In the genomic region with DNA sequence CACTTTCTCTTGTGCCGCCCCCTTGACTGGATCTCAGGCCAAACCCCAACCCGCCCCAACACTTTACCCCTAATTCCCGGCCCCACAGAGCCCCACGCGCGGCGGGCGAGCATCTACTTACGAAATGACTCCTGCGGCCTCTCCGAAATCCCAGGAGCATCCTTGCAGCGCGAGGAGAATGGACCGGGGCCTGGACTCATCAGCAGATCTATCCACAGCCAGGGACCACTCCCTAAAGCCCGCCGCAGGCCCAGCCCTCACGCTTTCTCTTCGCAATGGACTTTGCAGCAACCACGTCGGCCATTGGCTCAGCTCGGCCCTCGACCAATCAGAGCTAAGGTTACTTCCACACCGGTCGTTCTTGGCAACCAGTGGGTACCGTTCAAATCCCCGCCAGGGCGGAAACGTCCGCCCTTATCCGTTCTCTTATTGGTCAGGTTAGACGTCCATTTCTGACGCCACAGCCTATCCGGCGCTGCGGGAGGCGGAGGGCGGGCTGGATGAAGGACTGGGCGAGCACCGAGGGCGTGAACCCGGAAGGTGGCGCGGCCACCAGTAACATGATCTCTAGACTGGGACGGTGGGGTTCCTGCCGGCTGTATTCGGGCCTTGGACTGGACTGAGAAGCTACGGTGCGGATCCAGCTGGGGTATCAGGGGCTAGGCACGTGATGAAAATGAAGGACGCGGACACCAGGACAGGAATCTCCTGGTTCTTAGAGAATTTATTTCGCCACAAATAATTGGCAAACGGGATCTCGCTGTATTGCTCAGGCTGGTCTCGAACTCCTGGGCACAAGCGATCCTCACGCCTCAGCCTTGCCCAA, we compare ENCODE assay signal across 8 cellular contexts. TPM values are rescaled to one million over a fixed set of nuclear protein-coding genes. Genes with fewer than 3 reads are reported as not detected.
DNase-seq lines count a peak whose midpoint lies in the region; ATAC-seq and TF ChIP-seq lines count a peak whose summit lies in the region.

Gene CEP89, minus strand, starts transcription at position 244 of the 826 bp plus-strand sequence. Its CDS starts 84 bp downstream, at position 160.
A gene with protein sequence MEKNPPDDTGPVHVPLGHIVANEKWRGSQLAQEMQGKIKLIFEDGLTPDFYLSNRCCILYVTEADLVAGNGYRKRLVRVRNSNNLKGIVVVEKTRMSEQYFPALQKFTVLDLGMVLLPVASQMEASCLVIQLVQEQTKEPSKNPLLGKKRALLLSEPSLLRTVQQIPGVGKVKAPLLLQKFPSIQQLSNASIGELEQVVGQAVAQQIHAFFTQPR (plus strand): TSS at position 528 of the 826 bp plus-strand sequence. CDS start 955 bp downstream, outside the sequence.

- H3K4me3 Mint-ChIP-seq in activated T-helper 17 cell treated with anti-CD3 and anti-CD28 coated beads, Interleukin-2, amount 50 U/mL, for 72 hours: peak within 1 kb of the TSS; percentile 91
- H3K4me3 Mint-ChIP-seq in natural killer cell: peak within 1 kb of the TSS; percentile 99

- H3K27me3 Mint-ChIP-seq in activated T-helper 17 cell treated with anti-CD3 and anti-CD28 coated beads, Interleukin-2, amount 50 U/mL, for 72 hours: no peaks in the 10 kb centered on the region
- no peaks in the 10 kb centered on the region for H3K27me3 Mint-ChIP-seq in natural killer cell (ENCODE audit: low read depth in 2 of 2)

- TF ChIP-seq CTCF in fibroblast of pulmonary artery (IDR thresholded peaks at IDR 0.05; ENCODE audit: low read length, missing control alignments): no peak
- TF ChIP-seq CTCF in natural killer cell (IDR thresholded peaks at IDR 0.05): no peak

- intact Hi-C loops in natural killer cell (cut with micrococcal nuclease): loop anchor here (1.0 to 10.0 kb wide), 2 partner anchors 153 to 297 kb away; partner anchors contain the start of genes ANKRD27 and RGS9BP

- ATAC-seq in activated T-helper 17 cell treated with anti-CD3 and anti-CD28 coated beads, Interleukin-2, amount 50 U/mL, for 72 hours (replicated peaks): peak; percentile 99
- ATAC-seq in natural killer cell: peak; percentile 98 to 99 (median 98)

- peaks cover 27% of the 10 kb centered on the region for H3K36me3 Mint-ChIP-seq in activated T-helper 17 cell treated with anti-CD3 and anti-CD28 coated beads, Interleukin-2, amount 50 U/mL, for 72 hours (ENCODE audit: low read depth)
- H3K36me3 Mint-ChIP-seq in natural killer cell: no peaks in the 10 kb centered on the region

- H3K9me3 Mint-ChIP-seq in activated T-helper 17 cell treated with anti-CD3 and anti-CD28 coated beads, Interleukin-2, amount 50 U/mL, for 72 hours: no peaks in the 10 kb centered on the region
- no peaks in the 10 kb centered on the region for H3K9me3 Mint-ChIP-seq in natural killer cell

- peak within 1 kb of the TSS; percentile 92 for H3K27ac Mint-ChIP-seq in activated T-helper 17 cell treated with anti-CD3 and anti-CD28 coated beads, Interleukin-2, amount 50 U/mL, for 72 hours
- peak within 1 kb of the TSS; percentile 91 to 94 for H3K27ac Mint-ChIP-seq in natural killer cell

- H3K4me3 ChIP-seq in fibroblast of pulmonary artery (replicated peaks; ENCODE audit: low read depth, low read length): peak within 1 kb of the TSS; percentile 93

- DNase-seq in EH (ENCODE audit: low read depth) (peak; percentile 99), GOT3 (lab: John Stamatoyannopoulos, UW) (peak; percentile 96), LHCN-M2 (ENCODE audit: low read depth) (peak; percentile 99), RPMI7951 (ENCODE audit: low read depth) (peak; percentile 99), fibroblast of pulmonary artery (ENCODE audit: low read depth) (peak; percentile 100), natural killer cell (peak; percentile 97)
- peak; percentile 97 to 98 (median 98) for DNase-seq in stimulated activated naive CD4-positive, alpha-beta T cell (lab: John Stamatoyannopoulos, UW)

- peaks cover 5% of the 10 kb centered on the region for H3K4me1 Mint-ChIP-seq in activated T-helper 17 cell treated with anti-CD3 and anti-CD28 coated beads, Interleukin-2, amount 50 U/mL, for 72 hours
- H3K4me1 Mint-ChIP-seq in natural killer cell: peaks cover 0 to 16% of the 10 kb centered on the region in 2 donors

RNA-seq across cellular contexts. Expression of gene CEP89, which starts in this region (rescaled TPM):
- total RNA-seq in LHCN-M2 (2014; rRNA removed) (18.5 and 21.4 TPM in 2 replicates), natural killer cell (10 to 100 TPM in 2 of 3 donors, 1 to 10 TPM in 1; 7.6 to 12.0 (median 10.3) TPM)
- 19.7 TPM for polyA plus RNA-seq in LHCN-M2 (2012)
- total RNA-seq in RPMI7951 (2014; rRNA removed; shearing (Covaris generic)): 21.0 and 22.9 TPM in 2 replicates
- total RNA-seq in activated T-helper 17 cell treated with anti-CD3 and anti-CD28 coated beads, Interleukin-2, amount 50 U/mL, for 72 hours: 10 to 100 TPM; 16.6 to 21.4 TPM

RNA-seq across cellular contexts. Expression of the second gene that starts in this region (rescaled TPM):
- total RNA-seq in LHCN-M2 (2014; rRNA removed) (7.1 and 8.7 TPM in 2 replicates), natural killer cell (1 to 10 TPM; 1.8 to 4.1 (median 2.3) TPM)
- polyA plus RNA-seq in LHCN-M2 (2012): 4.1 TPM
- total RNA-seq in RPMI7951 (2014; rRNA removed; shearing (Covaris generic)): 19.9 and 21.5 TPM in 2 replicates
- total RNA-seq in activated T-helper 17 cell treated with anti-CD3 and anti-CD28 coated beads, Interleukin-2, amount 50 U/mL, for 72 hours: 1 to 10 TPM; 8.2 to 9.6 TPM

Comparison
In these comparisons a context has a peak if more than half of its experiments do, and no peak if none do; other contexts are left out.
1. Peak in every context shown above with its lines: DNase-seq, ATAC-seq and H3K4me3 ChIP-seq.